ENCODE assay signal across 26 cellular contexts in the genomic region with DNA sequence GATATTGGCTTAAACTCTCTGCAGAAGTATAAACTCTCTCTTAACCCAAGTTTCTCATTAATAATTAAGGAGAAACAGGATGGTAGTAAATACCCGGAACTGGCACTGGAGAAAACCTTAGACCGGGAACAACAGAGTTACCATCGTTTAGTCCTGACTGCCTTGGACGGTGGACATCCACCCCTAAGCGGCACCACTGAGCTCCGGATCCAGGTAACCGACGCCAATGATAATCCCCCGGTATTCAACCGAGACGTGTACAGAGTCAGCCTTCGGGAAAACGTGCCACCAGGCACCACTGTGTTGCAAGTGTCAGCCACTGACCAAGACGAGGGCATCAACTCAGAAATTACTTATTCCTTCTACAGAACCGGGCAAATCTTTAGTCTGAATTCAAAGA. TPM values are rescaled to one million over a fixed set of nuclear protein-coding genes. Genes with fewer than 3 reads are reported as not detected.
DNase-seq lines count a peak whose midpoint lies in the region; TF ChIP-seq lines count a peak whose summit lies in the region.
"Had no signal": no experiment of that assay in that cellular context is flagged by ENCODE, and none has a peak within 500 bp of the region (broad histone marks: within the 10 kb centered on the region; RNA-seq: fewer than 3 reads in every experiment).

No MANE protein-coding gene starts in this region.

- TF ChIP-seq CTCF in fibroblast of the aortic adventitia (IDR thresholded peaks at IDR 0.05; ENCODE audit: insufficient read depth, low read length), result no peak
- no peak for TF ChIP-seq CTCF in smooth muscle cell (IDR thresholded peaks at IDR 0.05; ENCODE audit: borderline replicate concordance, insufficient read depth, poor library complexity, severe bottlenecking)

- H3K79me2 ChIP-seq in smooth muscle cell (ENCODE audit: low read depth), result peaks cover 3% of the 10 kb centered on the region

- peaks cover 22% of the 10 kb centered on the region for H3K36me3 Mint-ChIP-seq in activated naive CD8-positive, alpha-beta T cell
- peaks cover 18% of the 10 kb centered on the region for H3K36me3 Mint-ChIP-seq in activated naive CD8-positive, alpha-beta T cell treated with anti-CD3 and anti-CD28 coated beads for 36 hours

- H3K4me1 Mint-ChIP-seq in activated naive CD8-positive, alpha-beta T cell (ENCODE audit: low read depth), result peaks cover 4% of the 10 kb centered on the region
- H3K4me1 Mint-ChIP-seq in activated naive CD8-positive, alpha-beta T cell treated with anti-CD3 and anti-CD28 coated beads for 36 hours, result peaks cover 1% of the 10 kb centered on the region
- H3K4me1 Mint-ChIP-seq: activated CD4-positive, alpha-beta T cell treated with anti-CD3 and anti-CD28 coated beads for 36 hours had no signal

- H3K9me3 ChIP-seq in stomach smooth muscle (ENCODE audit: control insufficient read depth in 2 of 2, low read length in 2 of 2), result peaks cover 16 to 71% of the 10 kb centered on the region in 2 donors
- H3K9me3 ChIP-seq in smooth muscle cell (replicated peaks; ENCODE audit: low read depth), result peaks cover 25% of the 10 kb centered on the region
- H3K9me3 ChIP-seq: HAP-1 had no signal

- H3K27me3 Mint-ChIP-seq in activated naive CD8-positive, alpha-beta T cell, result peaks cover 47% of the 10 kb centered on the region
- peaks cover 82% of the 10 kb centered on the region for H3K27me3 Mint-ChIP-seq in activated naive CD8-positive, alpha-beta T cell treated with anti-CD3 and anti-CD28 coated beads for 36 hours

- H3K4me1 ChIP-seq in stomach smooth muscle (ENCODE audit: control insufficient read depth, insufficient read depth, low read length) (no peaks in the 10 kb centered on the region), smooth muscle cell (ENCODE audit: low read depth) (no peaks in the 10 kb centered on the region)
- H3K4me1 ChIP-seq: HAP-1, SJCRH30, tibial nerve had no signal

- H3K9ac ChIP-seq in stomach smooth muscle (ENCODE audit: low read length in 2 of 2) (no peak overlapping the region), smooth muscle cell (ENCODE audit: low read depth) (no peak overlapping the region)

- WGBS in smooth muscle cell (ENCODE audit: low lambda C conversion rate), result 96% methylated on average over 15 of the region's 15 CpGs

- H3K27ac Mint-ChIP-seq in activated naive CD8-positive, alpha-beta T cell, result no peak overlapping the region
- no peak overlapping the region for H3K27ac Mint-ChIP-seq in activated naive CD8-positive, alpha-beta T cell treated with anti-CD3 and anti-CD28 coated beads for 36 hours
- H3K27ac Mint-ChIP-seq: activated CD4-positive, alpha-beta T cell treated with anti-CD3 and anti-CD28 coated beads for 36 hours had no signal

- no peak overlapping the region for H3K4me2 ChIP-seq in smooth muscle cell

- no peak overlapping the region for H3K27ac ChIP-seq in stomach smooth muscle (ENCODE audit: low read length)
- H3K27ac ChIP-seq in smooth muscle cell (ENCODE audit: low read depth), result no peak overlapping the region
- H3K27ac ChIP-seq: C4-2B, SJCRH30, tibial nerve had no signal

- H3F3A ChIP-seq in smooth muscle cell (ENCODE audit: low read depth), result no peaks in the 10 kb centered on the region

- H3K4me3 Mint-ChIP-seq in activated naive CD8-positive, alpha-beta T cell, result peak overlapping the region; percentile 30
- H3K4me3 Mint-ChIP-seq in activated naive CD8-positive, alpha-beta T cell treated with anti-CD3 and anti-CD28 coated beads for 36 hours, result no peak overlapping the region

- H2AFZ ChIP-seq in smooth muscle cell (ENCODE audit: low read depth), result no peak overlapping the region

- no peaks in the 10 kb centered on the region for H4K20me1 ChIP-seq in smooth muscle cell (ENCODE audit: low read depth)

- peaks cover 16% of the 10 kb centered on the region for H3K9me3 Mint-ChIP-seq in activated naive CD8-positive, alpha-beta T cell (ENCODE audit: low read depth)
- peaks cover 27% of the 10 kb centered on the region for H3K9me3 Mint-ChIP-seq in activated naive CD8-positive, alpha-beta T cell treated with anti-CD3 and anti-CD28 coated beads for 36 hours

- DNase-seq in activated naive CD8-positive, alpha-beta T cell treated with anti-CD3 and anti-CD28 coated beads for 36 hours, result no peak
- DNase-seq in H7 (peak; percentile 28), fibroblast of the aortic adventitia (ENCODE audit: low read depth) (no peak), smooth muscle cell (lab: John Stamatoyannopoulos, UW; ENCODE audit: unreplicated experiment) (no peak), GDM1 (lab: John Stamatoyannopoulos, UW) (no peak), RKO (ENCODE audit: low spot score) (no peak)
- DNase-seq: ACHN; activated CD4-positive, alpha-beta T cell treated with anti-CD3 and anti-CD28 coated beads for 36 hours; activated CD8-positive, alpha-beta memory T cell treated with anti-CD3 and anti-CD28 coated beads, Interleukin-2, amount 50 U/mL, for 4 hours; cortex of kidney; DMS153; GF-D8; heart left ventricle; left colon; NCI-H1417; NCI-H446 treated with DMSO at 0.1 percent for 48 hours; SJCRH30; stimulated activated CD4-positive, alpha-beta T cell treated with anti-CD3 and anti-CD28 coated beads, Interleukin-12 subunit alpha, Interleukin-12 subunit beta, amount 100 ng/mL, for 4 hours; stimulated activated CD4-positive, alpha-beta T cell treated with anti-CD3 and anti-CD28 coated beads, Interleukin-4, amount 100 ng/mL, for 4 hours; stimulated activated naive CD8-positive, alpha-beta T cell treated with anti-CD3 and anti-CD28 coated beads, Interleukin-15, Interleukin-2, amounts not matched to agents 100 U/mL and 50 U/mL, for 24 hours; T-helper 1 cell had no signal

- H3K27me3 ChIP-seq in H7 (ENCODE audit: control insufficient read depth, insufficient read depth, low read length) (no peaks in the 10 kb centered on the region), stomach smooth muscle (ENCODE audit: control insufficient read depth in 1 of 2, insufficient read depth in 2 of 2, low read length in 2 of 2) (no peaks in the 10 kb centered on the region), smooth muscle cell (ENCODE audit: low read depth) (no peaks in the 10 kb centered on the region)
- H3K27me3 ChIP-seq: SJCRH30, tibial nerve had no signal

- H3K36me3 ChIP-seq in H7 (replicated peaks; ENCODE audit: control insufficient read depth, insufficient read depth, low read length) (no peaks in the 10 kb centered on the region), stomach smooth muscle (ENCODE audit: control insufficient read depth in 2 of 2, insufficient read depth in 2 of 2, low read length in 2 of 2) (peaks cover 0 to 2% of the 10 kb centered on the region in 2 donors), smooth muscle cell (ENCODE audit: low read depth) (peaks cover 4% of the 10 kb centered on the region)
- H3K36me3 ChIP-seq: HAP-1 had no signal

- H3K4me3 ChIP-seq in H7 (ENCODE audit: insufficient read depth, low read depth, low read length) (no peak overlapping the region), fibroblast of the aortic adventitia (ENCODE audit: low read depth, low read length) (peak overlapping the region; percentile 27), stomach smooth muscle (ENCODE audit: low read length in 2 of 2) (peak overlapping the region; percentile 55 to 62), smooth muscle cell (no peak overlapping the region)
- H3K4me3 ChIP-seq: HAP-1, SJCRH30 had no signal

RNA-seq across cellular contexts. Expression of a gene that starts 0.9 kb away (rescaled TPM):
- under 1 TPM; 0.16 to 0.26 TPM for total RNA-seq in activated naive CD8-positive, alpha-beta T cell treated with anti-CD3 and anti-CD28 coated beads for 36 hours
- not detected in 2 replicates for total RNA-seq in H7 (2014; rRNA removed; shearing (Covaris generic))
- total RNA-seq in fibroblast of the aortic adventitia (ENCODE audit: low replicate concordance), result 8.5 and 19.9 TPM in 2 replicates
- total RNA-seq in smooth muscle cell, result 3.2 and 3.3 TPM in 2 replicates
- polyA plus RNA-seq in smooth muscle cell, result 0.90 and 4.2 TPM in 2 replicates

RNA-seq across cellular contexts. Expression of a gene that starts 4.0 kb away (rescaled TPM):
- not detected for total RNA-seq in activated naive CD8-positive, alpha-beta T cell treated with anti-CD3 and anti-CD28 coated beads for 36 hours
- 0.04 and 0.10 TPM in 2 replicates for total RNA-seq in H7 (2014; rRNA removed; shearing (Covaris generic))
- total RNA-seq in fibroblast of the aortic adventitia (ENCODE audit: low replicate concordance) (4.1 and 7.3 TPM in 2 replicates), smooth muscle cell (2.9 and 4.0 TPM in 2 replicates)
- 0.08 and 0.23 TPM in 2 replicates for polyA plus RNA-seq in smooth muscle cell

RNA-seq across cellular contexts. Expression of a gene that starts 6.2 kb away (rescaled TPM):
- total RNA-seq in activated naive CD8-positive, alpha-beta T cell treated with anti-CD3 and anti-CD28 coated beads for 36 hours, result not detected
- total RNA-seq in H7 (2014; rRNA removed; shearing (Covaris generic)), result 0.22 TPM in 1 of 2 replicates, not detected in the other
- 2.5 and 3.8 TPM in 2 replicates for total RNA-seq in fibroblast of the aortic adventitia (ENCODE audit: low replicate concordance)
- total RNA-seq in smooth muscle cell, result 3.2 and 3.3 TPM in 2 replicates
- 0.25 and 0.89 TPM in 2 replicates for polyA plus RNA-seq in smooth muscle cell
- total RNA-seq: activated CD4-positive, alpha-beta T cell treated with anti-CD3 and anti-CD28 coated beads for 36 hours had no signal

RNA-seq across cellular contexts. Expression of a gene that starts 9.2 kb away (rescaled TPM):
- total RNA-seq in activated naive CD8-positive, alpha-beta T cell treated with anti-CD3 and anti-CD28 coated beads for 36 hours, result not detected
- total RNA-seq in H7 (2014; rRNA removed; shearing (Covaris generic)), result 1.7 and 1.9 TPM in 2 replicates
- total RNA-seq in fibroblast of the aortic adventitia (ENCODE audit: low replicate concordance) (3.8 and 5.8 TPM in 2 replicates), smooth muscle cell (12.4 and 17.1 TPM in 2 replicates)
- polyA plus RNA-seq in smooth muscle cell, result 9.7 and 12.3 TPM in 2 replicates
- total RNA-seq: activated CD4-positive, alpha-beta T cell treated with anti-CD3 and anti-CD28 coated beads for 36 hours had no signal

RNA-seq across cellular contexts. Expression of a gene that starts 11.1 kb away (rescaled TPM):
- total RNA-seq in activated naive CD8-positive, alpha-beta T cell treated with anti-CD3 and anti-CD28 coated beads for 36 hours, result not detected
- total RNA-seq in H7 (2014; rRNA removed; shearing (Covaris generic)), result 0.66 and 1.4 TPM in 2 replicates
- total RNA-seq in fibroblast of the aortic adventitia (ENCODE audit: low replicate concordance), result 9.0 and 17.4 TPM in 2 replicates
- total RNA-seq in smooth muscle cell, result 37.1 and 43.1 TPM in 2 replicates
- 20.0 and 27.5 TPM in 2 replicates for polyA plus RNA-seq in smooth muscle cell

Comparison
In these comparisons a context has a peak if more than half of its experiments do, and no peak if none do; other contexts are left out.
1. H3K4me3 ChIP-seq: peak in fibroblast of the aortic adventitia (single experiment) and stomach smooth muscle (2 of 2); none in H7 (single experiment) and smooth muscle cell (single experiment).